ENCODE assay signal across 1 cellular context in genomic region chr16:11955713-11956123, GRCh38.
TF ChIP-seq lines count a peak whose summit lies in the region.

No MANE protein-coding gene starts in this region.

TF ChIP-seq in GM23338, 12 proteins besides CTCF, POLR2A, EP300 and RAD21 (continued from another document):
- TF ChIP-seq ZNF462 (CRISPR knock-in tag; IDR thresholded peaks at IDR 0.05) (no peak), ZNF114 (CRISPR knock-in tag; IDR thresholded peaks at IDR 0.05) (no peak), POLR2AphosphoS5 (IDR thresholded peaks at IDR 0.05; ENCODE audit: low read depth) (no peak), JUNB (IDR thresholded peaks at IDR 0.05; ENCODE audit: unreplicated experiment) (no peak), EZH2 (IDR thresholded peaks at IDR 0.05; ENCODE audit: low read depth, unreplicated experiment) (no peak), ZNF331 (CRISPR knock-in tag; IDR thresholded peaks at IDR 0.05; ENCODE audit: low read depth) (no peak), ETS1 (IDR thresholded peaks at IDR 0.05) (no peak), STAT1 (IDR thresholded peaks at IDR 0.05; ENCODE audit: unreplicated experiment) (no peak), NANOG (IDR thresholded peaks at IDR 0.05; ENCODE audit: borderline replicate concordance) (no peak), REST (IDR thresholded peaks at IDR 0.05; ENCODE audit: unreplicated experiment) (no peak), CREB1 (CRISPR knock-in tag; IDR thresholded peaks at IDR 0.05; ENCODE audit: low read depth) (no peak)
